19 cellular contexts compared by ENCODE assay signal in the genomic region with DNA sequence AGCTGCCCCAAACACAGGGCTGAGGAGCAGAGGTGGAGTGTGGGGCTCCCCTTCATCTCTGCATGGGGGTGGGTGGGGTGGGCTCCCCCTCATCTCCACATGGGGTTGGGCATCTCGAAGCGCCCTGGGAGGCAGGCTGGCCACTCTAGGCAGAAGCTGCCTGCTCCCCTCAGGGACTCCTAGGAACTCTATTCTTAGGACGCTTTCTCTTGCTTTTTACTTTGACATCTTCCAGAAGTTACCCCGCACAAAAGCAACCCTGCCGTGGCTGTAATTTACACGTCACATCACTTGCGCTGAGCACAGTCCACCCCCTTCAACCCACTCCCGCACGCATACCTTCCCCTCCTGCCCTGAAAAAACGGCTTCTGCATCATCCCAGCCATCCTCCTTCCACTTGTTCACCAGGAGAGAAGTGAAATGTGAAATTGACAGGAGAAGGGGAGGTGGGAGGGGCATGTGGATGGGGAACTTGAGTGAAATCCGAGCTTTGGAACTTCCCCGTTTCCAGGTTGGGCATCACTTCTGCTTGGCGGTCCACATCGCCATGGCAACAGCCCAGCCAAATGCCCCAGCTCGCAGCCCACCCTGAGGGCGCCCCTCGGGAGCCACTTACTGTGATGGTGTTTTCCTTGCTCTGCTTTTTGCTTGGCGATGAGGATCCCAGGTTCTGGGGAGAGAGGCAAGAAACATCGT. TPM values are rescaled to one million over a fixed set of nuclear protein-coding genes. Genes with fewer than 3 reads are reported as not detected.
DNase-seq lines count a peak whose midpoint lies in the region; ATAC-seq and TF ChIP-seq lines count a peak whose summit lies in the region.
"Had no signal": no experiment of that assay in that cellular context is flagged by ENCODE, and none has a peak within 500 bp of the region (broad histone marks: within the 10 kb centered on the region; RNA-seq: fewer than 3 reads in every experiment).

No MANE protein-coding gene starts in this region.

- CTCF ChIA-PET in WTC11 (lab: Charles Lee) = interaction anchor here (0.7 to 7.7 kb wide), 13 partner anchors 9 to 327 kb away, joined by 3 to 112 read pairs (median 4); no protein-coding TSS in a partner anchor

- POLR2A ChIA-PET in WTC11 (lab: Charles Lee) = no interaction called here

- H3K27me3 Mint-ChIP-seq in WTC11 (ENCODE audit: low read depth) = no peaks in the 10 kb centered on the region
- H3K27me3 Mint-ChIP-seq in immature natural killer cell (ENCODE audit: low read depth in 3 of 3) = peaks cover 0 to 5% (median 2%) of the 10 kb centered on the region in 3 donors
- peaks cover 7% of the 10 kb centered on the region for H3K27me3 Mint-ChIP-seq in activated T-cell treated with anti-CD3 and anti-CD28 coated beads, Interleukin-2, amount 50 U/mL, for 4 hours (ENCODE audit: low read depth)

- peak; percentile 12; the same call in 1 of the 2 replicates for ATAC-seq in WTC11
- no peak for ATAC-seq in activated T-cell treated with anti-CD3 and anti-CD28 coated beads, Interleukin-2, amount 50 U/mL, for 4 hours
- no peak for ATAC-seq in HG02763 (IDR thresholded peaks at IDR 0.05; ENCODE audit: unreplicated experiment)
- ATAC-seq: T-cell had no signal

- no peak overlapping the region for H3K27ac ChIP-seq in iPS-18a (ENCODE audit: low read length)

- no peak overlapping the region for H3K27ac Mint-ChIP-seq in WTC11
- H3K27ac Mint-ChIP-seq in immature natural killer cell = no peak overlapping the region
- H3K27ac Mint-ChIP-seq: mesothelial cell of epicardium, T-cell had no signal

- DNase-seq in CD1c-positive myeloid dendritic cell (ENCODE audit: extremely low spot score) = peak; percentile 79
- peak; percentile 35 for DNase-seq in WTC11 (ENCODE audit: low spot score)
- DNase-seq in nucleus accumbens (lab: John Stamatoyannopoulos, UW) = peak in 39 of 56 donors; percentile 18 to 85 (median 52)
- DNase-seq in mesenteric fat pad (ENCODE audit: low spot score) = no peak
- no peak for DNase-seq in immature natural killer cell
- DNase-seq in activated T-cell treated with anti-CD3 and anti-CD28 coated beads, Interleukin-2, amount 50 U/mL, for 4 hours = no peak
- DNase-seq: activated CD8-positive, alpha-beta memory T cell treated with anti-CD3 and anti-CD28 coated beads, Interleukin-2, amount 50 U/mL, for 4 hours; activated gamma-delta T cell; amniotic stem cell; central memory CD4-positive, alpha-beta T cell; DMS79 treated with DMSO at 0.1 percent for 48 hours; NCI-H1105; NCI-H2081 treated with DMSO at 0.1 percent for 48 hours; NCI-H510A treated with DMSO at 0.1 percent for 48 hours had no signal

- peaks cover 20% of the 10 kb centered on the region for H3K4me1 ChIP-seq in iPS-18a (ENCODE audit: control insufficient read depth, low read depth, low read length)

- no peak; the same call in 1 of the 2 replicates for TF ChIP-seq CTCF in WTC11 (IDR thresholded peaks at IDR 0.05)

- H3K9ac ChIP-seq in iPS-18a (ENCODE audit: low read length) = peak overlapping the region; percentile 8

- H3K36me3 Mint-ChIP-seq in WTC11 (no peaks in the 10 kb centered on the region), immature natural killer cell (peaks cover 0 to 7% (median 0%) of the 10 kb centered on the region in 3 donors)
- H3K36me3 Mint-ChIP-seq in activated T-cell treated with anti-CD3 and anti-CD28 coated beads, Interleukin-2, amount 50 U/mL, for 4 hours (ENCODE audit: insufficient read depth) = no peaks in the 10 kb centered on the region
- H3K36me3 Mint-ChIP-seq: mesothelial cell of epicardium, T-cell had no signal

- H3K27me3 ChIP-seq in iPS-18a (ENCODE audit: control insufficient read depth, insufficient read depth, low read length) = no peaks in the 10 kb centered on the region

- H3K9me3 Mint-ChIP-seq in WTC11 (no peaks in the 10 kb centered on the region), immature natural killer cell (no peaks in the 10 kb centered on the region)
- H3K9me3 Mint-ChIP-seq in activated T-cell treated with anti-CD3 and anti-CD28 coated beads, Interleukin-2, amount 50 U/mL, for 4 hours = no peaks in the 10 kb centered on the region
- H3K9me3 Mint-ChIP-seq: mesothelial cell of epicardium, T-cell had no signal

- peak overlapping the region; percentile 59 for H3K4me3 ChIP-seq in iPS-18a (ENCODE audit: low read length)

- H3K4me3 Mint-ChIP-seq in WTC11 = peak overlapping the region; percentile 57
- H3K4me3 Mint-ChIP-seq in immature natural killer cell = no peak overlapping the region
- no peak overlapping the region for H3K4me3 Mint-ChIP-seq in activated T-cell treated with anti-CD3 and anti-CD28 coated beads, Interleukin-2, amount 50 U/mL, for 4 hours
- H3K4me3 Mint-ChIP-seq: T-cell had no signal

- H3K36me3 ChIP-seq in iPS-18a (ENCODE audit: control insufficient read depth, low read depth, low read length) = no peaks in the 10 kb centered on the region

- H3K9me3 ChIP-seq in iPS-18a (ENCODE audit: control insufficient read depth, low read depth, low read length) = no peaks in the 10 kb centered on the region

- H3K4me1 Mint-ChIP-seq in WTC11 (peaks cover 32% of the 10 kb centered on the region), immature natural killer cell (peaks cover 5 to 8% of the 10 kb centered on the region in 2 donors)
- H3K4me1 Mint-ChIP-seq in activated T-cell treated with anti-CD3 and anti-CD28 coated beads, Interleukin-2, amount 50 U/mL, for 4 hours (ENCODE audit: low read depth) = no peaks in the 10 kb centered on the region
- H3K4me1 Mint-ChIP-seq: T-cell had no signal

TF ChIP-seq in WTC11, 78 proteins besides CTCF, POLR2A, EP300 and RAD21 (continues in another document):
- TF ChIP-seq NR2C2 (CRISPR knock-in tag; IDR thresholded peaks at IDR 0.05) (no peak), ELF4 (CRISPR knock-in tag; IDR thresholded peaks at IDR 0.05; ENCODE audit: low read depth) (no peak), ZNF219 (CRISPR knock-in tag; IDR thresholded peaks at IDR 0.05; ENCODE audit: borderline replicate concordance) (no peak), ZNF281 (CRISPR knock-in tag; IDR thresholded peaks at IDR 0.05) (no peak), PREB (CRISPR knock-in tag; IDR thresholded peaks at IDR 0.05; ENCODE audit: borderline replicate concordance) (no peak), ZNF396 (CRISPR knock-in tag; IDR thresholded peaks at IDR 0.05; ENCODE audit: borderline replicate concordance) (no peak), ZNF263 (CRISPR knock-in tag; IDR thresholded peaks at IDR 0.05; ENCODE audit: low read depth) (no peak), TEAD1 (CRISPR knock-in tag; IDR thresholded peaks at IDR 0.05) (no peak), GABPB1 (CRISPR knock-in tag; IDR thresholded peaks at IDR 0.05) (no peak)
- TF ChIP-seq, protein P1, sequence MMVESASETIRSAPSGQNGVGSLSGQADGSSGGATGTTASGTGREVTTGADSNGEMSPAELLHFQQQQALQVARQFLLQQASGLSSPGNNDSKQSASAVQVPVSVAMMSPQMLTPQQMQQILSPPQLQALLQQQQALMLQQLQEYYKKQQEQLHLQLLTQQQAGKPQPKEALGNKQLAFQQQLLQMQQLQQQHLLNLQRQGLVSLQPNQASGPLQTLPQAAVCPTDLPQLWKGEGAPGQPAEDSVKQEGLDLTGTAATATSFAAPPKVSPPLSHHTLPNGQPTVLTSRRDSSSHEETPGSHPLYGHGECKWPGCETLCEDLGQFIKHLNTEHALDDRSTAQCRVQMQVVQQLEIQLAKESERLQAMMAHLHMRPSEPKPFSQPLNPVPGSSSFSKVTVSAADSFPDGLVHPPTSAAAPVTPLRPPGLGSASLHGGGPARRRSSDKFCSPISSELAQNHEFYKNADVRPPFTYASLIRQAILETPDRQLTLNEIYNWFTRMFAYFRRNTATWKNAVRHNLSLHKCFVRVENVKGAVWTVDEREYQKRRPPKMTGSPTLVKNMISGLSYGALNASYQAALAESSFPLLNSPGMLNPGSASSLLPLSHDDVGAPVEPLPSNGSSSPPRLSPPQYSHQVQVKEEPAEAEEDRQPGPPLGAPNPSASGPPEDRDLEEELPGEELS (CRISPR knock-in tag; IDR thresholded peaks at IDR 0.05) = no peak
- TF ChIP-seq, protein P2, sequence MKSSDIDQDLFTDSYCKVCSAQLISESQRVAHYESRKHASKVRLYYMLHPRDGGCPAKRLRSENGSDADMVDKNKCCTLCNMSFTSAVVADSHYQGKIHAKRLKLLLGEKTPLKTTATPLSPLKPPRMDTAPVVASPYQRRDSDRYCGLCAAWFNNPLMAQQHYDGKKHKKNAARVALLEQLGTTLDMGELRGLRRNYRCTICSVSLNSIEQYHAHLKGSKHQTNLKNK (CRISPR knock-in tag; IDR thresholded peaks at IDR 0.05) = no peak

RNA-seq across cellular contexts. Expression of gene RCVRN, which starts 53.7 kb away (rescaled TPM):
- total RNA-seq in WTC11 (2021) (not detected in 3 replicates), mesenteric fat pad (0.67 TPM)
- polyA plus RNA-seq in immature natural killer cell = not detected
- not detected for total RNA-seq in activated T-cell treated with anti-CD3 and anti-CD28 coated beads, Interleukin-2, amount 50 U/mL, for 4 hours
- total RNA-seq: Right ventricle myocardium superior had no signal

Comparison
In these comparisons a context has a peak if more than half of its experiments do, and no peak if none do; other contexts are left out.
1. DNase-seq: peak in CD1c-positive myeloid dendritic cell (single experiment), WTC11 (single experiment) and nucleus accumbens (39 of 56); none in mesenteric fat pad (single experiment), immature natural killer cell (0 of 3) and activated T-cell treated with anti-CD3 and anti-CD28 coated beads, Interleukin-2, amount 50 U/mL, for 4 hours (single experiment).